Comparison of ENCODE assay signal across 9 cellular contexts in the genomic region with DNA sequence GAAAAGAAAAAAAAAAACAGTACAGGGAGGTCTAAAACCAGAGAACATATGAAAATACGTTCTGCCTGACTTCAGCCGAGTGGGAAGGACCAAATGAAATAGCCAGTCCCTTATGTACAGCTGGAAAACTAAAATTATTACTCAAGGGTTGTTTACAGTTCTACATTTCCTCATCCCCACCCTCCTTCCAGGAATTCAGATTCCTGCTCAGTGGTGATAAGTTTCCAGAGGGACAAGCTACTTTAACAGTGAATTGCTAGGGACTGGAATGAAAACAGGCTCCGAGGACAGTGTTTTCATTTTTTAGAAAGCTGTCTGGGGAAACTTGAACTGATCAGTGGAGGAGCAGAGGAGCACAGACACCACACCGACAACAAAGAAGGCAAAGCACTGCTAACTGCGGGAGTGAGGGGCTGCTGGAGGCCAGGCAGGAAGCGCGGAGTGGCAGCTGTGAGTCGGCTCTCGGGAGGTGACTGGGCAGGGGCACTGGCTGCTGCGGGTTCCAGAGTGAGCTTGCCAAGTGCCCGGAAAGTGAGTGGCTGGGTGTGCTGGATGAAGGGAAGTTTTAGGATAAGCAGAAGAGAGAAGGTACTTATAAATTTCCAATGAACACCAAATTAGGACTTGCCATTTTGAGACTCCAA.
DNase-seq lines count a peak whose midpoint lies in the region; ATAC-seq and TF ChIP-seq lines count a peak whose summit lies in the region.
"Had no signal": no experiment of that assay in that cellular context is flagged by ENCODE, and none has a peak within 500 bp of the region (broad histone marks: within the 10 kb centered on the region; RNA-seq: fewer than 3 reads in every experiment).

No MANE protein-coding gene starts in this region.

- H3K27ac ChIP-seq in colonic mucosa (peak overlapping the region; percentile 68), left lung (peak overlapping the region; percentile 75 to 77), skin epidermis (peak overlapping the region in 18 of 21 experiments; percentile 2 to 81 (median 62))

- H3K36me3 ChIP-seq in H7 (replicated peaks; ENCODE audit: control insufficient read depth, insufficient read depth, low read length) (no peaks in the 10 kb centered on the region), colonic mucosa (no peaks in the 10 kb centered on the region), left lung (peaks cover 0 to 91% of the 10 kb centered on the region in 2 donors)

- no peaks in the 10 kb centered on the region for H3K9me3 ChIP-seq in colonic mucosa
- H3K9me3 ChIP-seq in left lung: no peaks in the 10 kb centered on the region

- TF ChIP-seq CTCF in colonic mucosa (IDR thresholded peaks at IDR 0.05): no peak
- TF ChIP-seq CTCF in left lung (IDR thresholded peaks at IDR 0.05): no peak

- ATAC-seq in left lung: peak; percentile 83
- ATAC-seq in HG03139 (IDR thresholded peaks at IDR 0.05; ENCODE audit: unreplicated experiment): no peak
- ATAC-seq in HG02885 (IDR thresholded peaks at IDR 0.05; ENCODE audit: poor library complexity, unreplicated experiment): no peak

- intact Hi-C loops in colonic mucosa (cut with DNase I): loop anchor here (10.0 kb wide), 1 partner anchor 455 kb away; no protein-coding TSS in a partner anchor
- intact Hi-C loops in left lung (cut with DNase I): loop anchor here in 1 of 2 donors (10.0 kb wide), 1 partner anchor 365 kb away; no protein-coding TSS in a partner anchor

- H3K27me3 ChIP-seq in H7 (ENCODE audit: control insufficient read depth, insufficient read depth, low read length): no peaks in the 10 kb centered on the region
- H3K27me3 ChIP-seq in colonic mucosa: no peaks in the 10 kb centered on the region
- no peaks in the 10 kb centered on the region for H3K27me3 ChIP-seq in left lung

- DNase-seq in H7: peak; percentile 46
- no peak for DNase-seq in colonic mucosa
- peak in 1 of 2 donors; percentile 77 for DNase-seq in left lung
- no peak for DNase-seq in NCI-H1436 treated with DMSO at 0.1 percent for 48 hours (lab: John Stamatoyannopoulos, UW)
- no peak for DNase-seq in NCI-H146 treated with DMSO at 0.1 percent for 48 hours (lab: John Stamatoyannopoulos, UW; ENCODE audit: unreplicated experiment)
- DNase-seq: activated effector memory CD4-positive, alpha-beta T cell treated with anti-CD3 and anti-CD28 coated beads, Interleukin-2, amount 50 U/mL, for 16 hours had no signal

- no peak overlapping the region for H3K4me3 ChIP-seq in H7 (ENCODE audit: insufficient read depth, low read depth, low read length)
- H3K4me3 ChIP-seq in colonic mucosa: peak overlapping the region; percentile 14
- peak overlapping the region in 1 of 2 donors; percentile 19 for H3K4me3 ChIP-seq in left lung
- H3K4me3 ChIP-seq in skin epidermis: peak overlapping the region in 4 of 7 experiments; percentile 2 to 14 (median 8)

- peak overlapping the region in 1 of 2 donors; percentile 49 for H3K9ac ChIP-seq in colonic mucosa (ENCODE audit: low read depth in 2 of 2, low read length in 2 of 2)

- H3K4me1 ChIP-seq in colonic mucosa (no peaks in the 10 kb centered on the region), left lung (peaks cover 0 to 25% of the 10 kb centered on the region in 2 donors)
